8 cellular contexts compared by ENCODE assay signal in the genomic region with DNA sequence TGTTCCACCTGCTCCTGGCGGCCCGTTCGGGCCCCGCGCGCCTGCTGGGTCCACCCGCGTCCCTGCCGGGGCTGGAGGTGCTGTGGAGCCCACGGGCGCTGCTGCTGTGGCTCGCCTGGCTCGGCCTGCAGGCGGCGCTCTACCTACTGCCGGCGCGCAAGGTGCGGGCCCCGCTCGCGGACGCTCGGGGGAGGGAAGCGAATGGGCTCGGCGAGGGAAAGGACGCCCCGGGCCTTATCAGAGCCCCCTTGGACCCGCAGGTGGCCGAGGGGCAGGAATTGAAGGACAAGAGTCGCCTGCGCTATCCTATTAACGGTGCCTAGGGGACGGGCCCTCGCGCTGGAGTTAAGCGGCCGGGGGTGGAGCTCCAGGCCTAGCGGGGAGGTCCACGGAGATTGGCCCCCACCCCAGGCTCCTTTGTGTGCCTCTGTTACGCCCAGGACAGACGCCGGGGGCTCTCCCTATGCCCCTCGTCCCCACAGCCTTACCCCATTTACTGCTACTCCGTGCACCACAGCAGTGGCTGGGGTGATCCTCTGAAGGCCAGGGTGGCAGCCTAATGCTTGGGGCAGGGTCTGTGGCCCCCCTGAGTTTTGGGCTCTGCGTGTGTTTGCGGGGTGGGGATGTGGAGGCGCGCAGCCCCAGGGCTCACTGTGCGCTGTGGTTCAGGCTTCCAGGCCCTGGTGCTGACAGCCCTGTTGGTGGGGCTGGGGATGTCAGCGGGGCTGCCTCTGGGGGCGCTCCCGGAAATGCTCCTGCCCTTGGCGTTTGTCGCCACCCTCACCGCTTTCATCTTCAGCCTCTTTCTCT.
DNase-seq lines count a peak whose midpoint lies in the region; ATAC-seq and TF ChIP-seq lines count a peak whose summit lies in the region.

No MANE protein-coding gene starts in this region.

- no peak for DNase-seq in AG09309 (ENCODE audit: low read depth)
- peak; percentile 74 for DNase-seq in NB4 (ENCODE audit: low read depth)
- peak; percentile 58 for DNase-seq in activated CD4-positive, alpha-beta T cell treated with anti-CD3 and anti-CD28 coated beads for 1 hour
- no peak for DNase-seq in coronary artery (ENCODE audit: low spot score)
- DNase-seq in medulla oblongata (ENCODE audit: extremely low spot score) = peak; percentile 62
- peak; percentile 63 for DNase-seq in stimulated activated CD8-positive, alpha-beta memory T cell treated with anti-CD3 and anti-CD28 coated beads, Interleukin-12 subunit alpha, Interleukin-12 subunit beta, amount 100 ng/mL, for 4 hours (ENCODE audit: low read depth)

- H3K4me3 ChIP-seq in AG09309 (ENCODE audit: control insufficient read depth, low read depth, low read length) = peak overlapping the region; percentile 50
- H3K4me3 ChIP-seq in NB4 (ENCODE audit: low read depth, low read length) = peak overlapping the region; percentile 59
- peak overlapping the region; percentile 76 for H3K4me3 ChIP-seq in coronary artery

- TF ChIP-seq CTCF in AG09309 (IDR thresholded peaks at IDR 0.05; ENCODE audit: control insufficient read depth, insufficient read depth, low read depth, low read length, missing control alignments) (peak; percentile 56), NB4 (IDR thresholded peaks at IDR 0.05; ENCODE audit: low read depth, low read length) (peak; percentile 79), coronary artery (IDR thresholded peaks at IDR 0.05) (peak; percentile 87)

- no peak for TF ChIP-seq POLR2A in GM18505 (IDR thresholded peaks at IDR 0.05; ENCODE audit: borderline replicate concordance, extremely low read depth, insufficient read depth, insufficient read length)
- no peak for TF ChIP-seq POLR2A in NB4 (IDR thresholded peaks at IDR 0.05; ENCODE audit: extremely low read depth, insufficient read length)

- ATAC-seq in GM18505 (IDR thresholded peaks at IDR 0.05; ENCODE audit: unreplicated experiment) (peak; percentile 37), GM18520 (IDR thresholded peaks at IDR 0.05; ENCODE audit: unreplicated experiment) (no peak)

- H3K27ac ChIP-seq in coronary artery = peak overlapping the region in 1 of 2 donors; percentile 62

Comparison
In these comparisons a context has a peak if more than half of its experiments do, and no peak if none do; other contexts are left out.
1. DNase-seq: peak in NB4 (single experiment), activated CD4-positive, alpha-beta T cell treated with anti-CD3 and anti-CD28 coated beads for 1 hour (single experiment), medulla oblongata (single experiment) and stimulated activated CD8-positive, alpha-beta memory T cell treated with anti-CD3 and anti-CD28 coated beads, Interleukin-12 subunit alpha, Interleukin-12 subunit beta, amount 100 ng/mL, for 4 hours (single experiment); none in AG09309 (single experiment) and coronary artery (single experiment).
2. Peak in every context shown above with its lines, with median percentiles within 50 percentile points of each other: H3K4me3 ChIP-seq and CTCF ChIP-seq.